Comparison of ENCODE assay signal across 27 cellular contexts in the genomic region with DNA sequence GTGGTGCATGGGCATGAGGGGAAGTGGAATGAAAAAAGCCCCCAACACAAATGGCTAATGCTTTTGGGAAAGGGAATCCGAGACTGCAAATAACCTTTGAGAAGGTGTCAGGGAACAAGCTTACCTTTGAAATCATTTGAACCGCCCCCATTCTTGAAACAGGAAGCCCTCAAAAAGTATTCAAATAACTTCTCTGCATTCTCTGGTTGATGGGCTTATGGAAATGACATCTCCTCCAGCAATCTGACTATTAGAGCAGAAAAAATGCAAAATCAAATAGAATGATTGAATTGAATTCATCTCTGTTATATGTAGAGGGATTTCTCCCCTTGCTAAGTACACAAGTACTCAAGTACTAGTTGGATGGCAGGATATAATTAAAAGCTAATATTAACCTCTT.
"Had no signal": no experiment of that assay in that cellular context is flagged by ENCODE, and none has a peak within 500 bp of the region (broad histone marks: within the 10 kb centered on the region; RNA-seq: fewer than 3 reads in every experiment).

No MANE protein-coding gene starts in this region.

- H3K79me2 ChIP-seq: hepatocyte had no signal

- H3K4me2 ChIP-seq: hepatocyte, neural progenitor cell had no signal

- H3K36me3 Mint-ChIP-seq: mesothelial cell of epicardium; naive B cell; natural killer cell; neural progenitor cell; stimulated activated memory B cell treated with anti-CD40 and anti-IgM and Interleukin-4, amounts not matched to agents 10 μg/mL and 1 μg/mL and 100 μg/mL, for 72 hours had no signal

- H3K27me3 Mint-ChIP-seq: progenitor cell of endocrine pancreas; stimulated activated memory B cell treated with anti-CD40 and anti-IgM and Interleukin-4, amounts not matched to agents 10 μg/mL and 1 μg/mL and 100 μg/mL, for 72 hours had no signal

- H3K4me1 ChIP-seq: heart right ventricle, left ventricle myocardium inferior, neural progenitor cell, right atrium auricular region, right lobe of liver, stomach, testis, thyroid gland, transverse colon, uterus had no signal

- ATAC-seq: heart right ventricle; natural killer cell; right lobe of liver; stimulated activated memory B cell treated with anti-CD40 and anti-IgM and Interleukin-4, amounts not matched to agents 10 μg/mL and 1 μg/mL and 100 μg/mL, for 72 hours had no signal

- H3K9me3 Mint-ChIP-seq: mesothelial cell of epicardium; natural killer cell; nephron progenitor cell; neural progenitor cell; stimulated activated memory B cell treated with anti-CD40 and anti-IgM and Interleukin-4, amounts not matched to agents 10 μg/mL and 1 μg/mL and 100 μg/mL, for 72 hours had no signal

- H3K4me1 Mint-ChIP-seq: natural killer cell; neural progenitor cell; stimulated activated memory B cell treated with anti-CD40 and anti-IgM and Interleukin-4, amounts not matched to agents 10 μg/mL and 1 μg/mL and 100 μg/mL, for 72 hours had no signal

- H3K4me3 ChIP-seq: heart right ventricle, hepatocyte, left ventricle myocardium inferior, lung, neural progenitor cell, ovary, right atrium auricular region, right lobe of liver, stomach, testis, thyroid gland, transverse colon, uterus had no signal

- H3K9ac ChIP-seq: neural progenitor cell had no signal

- DNase-seq: heart right ventricle; islet precursor cell; left ventricle myocardium inferior; mesendoderm; naive B cell; natural killer cell; nephron progenitor cell; occipital lobe; ovary; right lobe of liver; stimulated activated CD4-positive, alpha-beta T cell treated with anti-CD3 and anti-CD28 coated beads, Interleukin-12 subunit alpha, Interleukin-12 subunit beta, amount 100 ng/mL, for 4 hours; stimulated activated CD4-positive, alpha-beta T cell treated with anti-CD3 and anti-CD28 coated beads, Interleukin-4, amount 100 ng/mL, for 4 hours; stimulated activated CD8-positive, alpha-beta memory T cell treated with anti-CD3 and anti-CD28 coated beads, Interleukin-4, amount 100 ng/mL, for 48 hours; stimulated activated naive CD4-positive, alpha-beta T cell treated with Interleukin-2 at 50 U/mL for 16 hours; stomach; testis; thyroid gland; transverse colon; uterus had no signal

- H3K27me3 ChIP-seq: heart right ventricle, hepatocyte, neural progenitor cell, neutrophil, ovary, right atrium auricular region, right lobe of liver, stomach, testis, thyroid gland, transverse colon, uterus had no signal

- H3K27ac ChIP-seq: heart right ventricle, hepatocyte, left ventricle myocardium inferior, neural progenitor cell, neutrophil, ovary, right atrium auricular region, right lobe of liver, stomach, testis, thyroid gland, transverse colon, uterus had no signal

- H3K4me3 Mint-ChIP-seq: mesothelial cell of epicardium; naive B cell; natural killer cell; nephron progenitor cell; neural progenitor cell; stimulated activated memory B cell treated with anti-CD40 and anti-IgM and Interleukin-4, amounts not matched to agents 10 μg/mL and 1 μg/mL and 100 μg/mL, for 72 hours had no signal

- H3K36me3 ChIP-seq: heart right ventricle, left ventricle myocardium inferior, neural progenitor cell, neutrophil, ovary, right atrium auricular region, right lobe of liver, stomach, thyroid gland, transverse colon, uterus had no signal

- H2AFZ ChIP-seq: hepatocyte, neural progenitor cell had no signal

- H3K27ac Mint-ChIP-seq: mesothelial cell of epicardium; naive B cell; natural killer cell; nephron progenitor cell; neural progenitor cell; progenitor cell of endocrine pancreas; stimulated activated memory B cell treated with anti-CD40 and anti-IgM and Interleukin-4, amounts not matched to agents 10 μg/mL and 1 μg/mL and 100 μg/mL, for 72 hours had no signal

- H3K9me3 ChIP-seq: heart right ventricle, left ventricle myocardium inferior, neutrophil, ovary, right atrium auricular region, right lobe of liver, stomach, testis, thyroid gland, transverse colon, uterus had no signal
